Comparison of ENCODE assay signal across 14 cellular contexts in genomic region chr2:241188386-241189092, GRCh38. TPM values are rescaled to one million over a fixed set of nuclear protein-coding genes. Genes with fewer than 3 reads are reported as not detected.
DNase-seq lines count a peak whose midpoint lies in the region; ATAC-seq, FAIRE-seq and TF ChIP-seq lines count a peak whose summit lies in the region.
"Had no signal": no experiment of that assay in that cellular context is flagged by ENCODE, and none has a peak within 500 bp of the region (broad histone marks: within the 10 kb centered on the region; RNA-seq: fewer than 3 reads in every experiment).

ANO7 (plus strand) TSS chr2:241188677; CDS start chr2:241190064, 1,387 bp downstream.

- no peak for TF ChIP-seq CTCF in A549 (IDR thresholded peaks at IDR 0.05)
- TF ChIP-seq CTCF in GM23338 (conservative IDR thresholded peaks at IDR 0.05; ENCODE audit: low read depth in 2 of 2): no peak
- TF ChIP-seq CTCF in Panc1 (IDR thresholded peaks at IDR 0.05): no peak
- no peak for TF ChIP-seq CTCF in HepG2 (CRISPR knock-in tag; IDR thresholded peaks at IDR 0.05)

- no peaks in the 10 kb centered on the region for H3K9me2 ChIP-seq in GM23338 (ENCODE audit: insufficient read depth)

- H3K4me3 Mint-ChIP-seq in GM23338: no peak within 1 kb of the TSS; the same call in 2 of the 3 replicates

- no peaks in the 10 kb centered on the region for H3F3A ChIP-seq in GM23338 (replicated peaks; ENCODE audit: low read depth)

- WGBS in A549 (ENCODE audit: missing lambda C conversion rate): 55% methylated on average over 10 of the region's 21 CpGs
- WGBS in HepG2 (ENCODE audit: low lambda C conversion rate): 22% methylated on average over 4 of the region's 21 CpGs

- DNase-seq in A549 (ENCODE audit: low read depth in 1 of 2, low spot score in 1 of 2) (peak in 1 of 2 experiments; percentile 26), GM23338 (ENCODE audit: low spot score) (no peak), Panc1 (ENCODE audit: low read depth, low spot score) (no peak), HepG2 (ENCODE audit: low spot score) (no peak), KBM-7 (no peak)
- DNase-seq: effector memory CD4-positive, alpha-beta T cell; EL; NCI-H2227 treated with DMSO at 0.1 percent for 48 hours; SHP77 treated with DMSO at 0.1 percent for 48 hours had no signal

- peaks cover 6% of the 10 kb centered on the region; the same call in 1 of the 3 replicates for H3K4me1 ChIP-seq in A549
- no peaks in the 10 kb centered on the region for H3K4me1 ChIP-seq in GM23338 (ENCODE audit: insufficient read depth)
- no peaks in the 10 kb centered on the region; the same call in 1 of the 2 replicates for H3K4me1 ChIP-seq in Panc1 (ENCODE audit: control insufficient read depth, insufficient read depth, low read length)
- H3K4me1 ChIP-seq in HepG2 (ENCODE audit: insufficient read depth, low read length): peaks cover 23% of the 10 kb centered on the region

- TF ChIP-seq RAD21 in A549 (conservative IDR thresholded peaks at IDR 0.05 in 1 of 2, IDR thresholded peaks at IDR 0.05 in 1 of 2) (no peak), HepG2 (CRISPR knock-in tag; IDR thresholded peaks at IDR 0.05) (no peak)

- ATAC-seq in A549 (peak; percentile 18 to 53; a peak in 3 of 6 replicates), GM23338 (peak; percentile 35), Panc1 (peak; percentile 46), HepG2 (no peak; the same call in 2 of the 3 replicates), HG02840 (IDR thresholded peaks at IDR 0.05; ENCODE audit: low FRiP score, unreplicated experiment) (no peak), HG02798 (IDR thresholded peaks at IDR 0.05; ENCODE audit: poor library complexity, unreplicated experiment) (no peak), HG03095 (IDR thresholded peaks at IDR 0.05; ENCODE audit: unreplicated experiment) (no peak)

- FAIRE-seq in A549 (lab: Jason Lieb, UNC) (no peak), HepG2 (lab: Jason Lieb, UNC) (no peak)
- FAIRE-seq: frontal cortex, GM19239 had no signal

- TF ChIP-seq EP300 in A549 (IDR thresholded peaks at IDR 0.05): no peak
- no peak for TF ChIP-seq EP300 in HepG2 (IDR thresholded peaks at IDR 0.05; ENCODE audit: low read depth in 2 of 2, low read length in 2 of 2)
- TF ChIP-seq EP300 in HepG2 (CRISPR knock-in tag; IDR thresholded peaks at IDR 0.05; ENCODE audit: borderline replicate concordance): no peak

- H3K36me3 ChIP-seq in GM23338 (ENCODE audit: insufficient read depth): no peaks in the 10 kb centered on the region
- no peaks in the 10 kb centered on the region for H3K36me3 ChIP-seq in Panc1 (ENCODE audit: control insufficient read depth, insufficient read depth, low read length)
- H3K36me3 ChIP-seq in HepG2 (replicated peaks in 1 of 2; ENCODE audit: control insufficient read depth in 1 of 2, insufficient read depth in 2 of 2, low read length in 2 of 2): no peaks in the 10 kb centered on the region

- H3K79me2 ChIP-seq in GM23338 (replicated peaks; ENCODE audit: insufficient read depth): no peaks in the 10 kb centered on the region
- H3K79me2 ChIP-seq in HepG2 (ENCODE audit: insufficient read depth, low read length): no peaks in the 10 kb centered on the region

- H3K4me2 ChIP-seq in A549 (no peak within 1 kb of the TSS), GM23338 (no peak within 1 kb of the TSS), HepG2 (ENCODE audit: low read depth, low read length) (peak within 1 kb of the TSS; percentile 45; the same call in 1 of the 2 replicates)

- no peak within 1 kb of the TSS for H3K27ac Mint-ChIP-seq in GM23338

- in situ Hi-C loops in Panc1 (cut with HindIII; ENCODE audit: low pct_unique_long_range_greater_than_20kb, low sequenced_read_pairs): no loop called here
- in situ Hi-C loops in HepG2 (cut with HindIII; ENCODE audit: extremely low pct_ligation_motif_present, low pct_unique_long_range_greater_than_20kb): no loop called here
- in situ Hi-C loops in KBM-7 (cut with MboI; ENCODE audit: low pct_unique_long_range_greater_than_20kb, low sequenced_read_pairs): no loop called here

- POLR2A ChIA-PET in A549 (lab: Yijun Ruan, JAX): no interaction called here
- POLR2A ChIA-PET in Panc1 (lab: Charles Lee): no interaction called here
- POLR2A ChIA-PET in HepG2 (lab: Yijun Ruan, JAX): no interaction called here

- H3K9me3 ChIP-seq in A549: no peaks in the 10 kb centered on the region
- H3K9me3 ChIP-seq in Panc1 (ENCODE audit: control insufficient read depth, insufficient read depth, low read depth, low read length): no peaks in the 10 kb centered on the region
- no peaks in the 10 kb centered on the region for H3K9me3 ChIP-seq in HepG2 (ENCODE audit: low read length)

- BruUV-seq in Panc1 (replicated peaks; lab: Mats Ljungman, UMichigan) (no TSS peak), HepG2 (replicated peaks; lab: Mats Ljungman, UMichigan) (no TSS peak)

- peaks cover 3% of the 10 kb centered on the region for H3K4me1 Mint-ChIP-seq in GM23338

- no peak for TF ChIP-seq POLR2A in A549 (IDR thresholded peaks at IDR 0.05; ENCODE audit: low read length)
- TF ChIP-seq POLR2A in HepG2 (IDR thresholded peaks at IDR 0.05; ENCODE audit: insufficient read depth in 1 of 2, low read depth in 2 of 2, low read length in 2 of 2): no peak

- H4K20me1 ChIP-seq in GM23338 (replicated peaks; ENCODE audit: insufficient read depth) (no peaks in the 10 kb centered on the region), HepG2 (ENCODE audit: insufficient read depth, low read length) (no peaks in the 10 kb centered on the region)

- H3K36me3 Mint-ChIP-seq in GM23338 (ENCODE audit: low read depth): no peaks in the 10 kb centered on the region

- intact Hi-C loops in Panc1 (cut with micrococcal nuclease; ENCODE audit: unreplicated experiment) (no loop called here), HepG2 (cut with micrococcal nuclease; ENCODE audit: unreplicated experiment) (no loop called here)

- H2AFZ ChIP-seq in GM23338 (peak within 1 kb of the TSS; percentile 47; the same call in 1 of the 2 replicates), HepG2 (ENCODE audit: low read length) (no peak within 1 kb of the TSS)

- H3K9ac ChIP-seq in HepG2 (ENCODE audit: insufficient read depth, low read depth, low read length): no peak within 1 kb of the TSS

- CTCF ChIA-PET in A549 (lab: Yijun Ruan, JAX): no interaction called here
- CTCF ChIA-PET in Panc1 (lab: Charles Lee): no interaction called here
- CTCF ChIA-PET in HepG2 (lab: Yijun Ruan, JAX; ENCODE audit: low intra/inter-chr PET ratio, low total read pairs): no interaction called here

- peaks cover 5% of the 10 kb centered on the region for H3K27me3 Mint-ChIP-seq in GM23338 (ENCODE audit: insufficient read depth, low read depth, poor library complexity)

- H3K27me3 ChIP-seq in GM23338 (ENCODE audit: insufficient read depth) (no peaks in the 10 kb centered on the region), Panc1 (ENCODE audit: control insufficient read depth, insufficient read depth, low read length) (no peaks in the 10 kb centered on the region), HepG2 (ENCODE audit: control insufficient read depth in 1 of 2, insufficient read depth in 2 of 2, low read length in 2 of 2) (peaks cover 8 to 45% of the 10 kb centered on the region in 2 experiments)

- H3K9me3 Mint-ChIP-seq in GM23338: no peaks in the 10 kb centered on the region

- no peak within 1 kb of the TSS for H3K27ac ChIP-seq in A549
- H3K27ac ChIP-seq in GM23338 (ENCODE audit: low read depth): no peak within 1 kb of the TSS
- no peak within 1 kb of the TSS for H3K27ac ChIP-seq in Panc1 (ENCODE audit: low read length)
- H3K27ac ChIP-seq in HepG2 (ENCODE audit: extremely low read length, insufficient read depth, low read length): no peak within 1 kb of the TSS

- no peak within 1 kb of the TSS for H3K4me3 ChIP-seq in A549
- no peak within 1 kb of the TSS for H3K4me3 ChIP-seq in GM23338
- no peak within 1 kb of the TSS for H3K4me3 ChIP-seq in Panc1 (ENCODE audit: low read depth in 2 of 2, low read length in 2 of 2)
- peak within 1 kb of the TSS in 1 of 3 experiments; percentile 34; a peak in 1 of 6 replicates for H3K4me3 ChIP-seq in HepG2 (replicated peaks in 1 of 3; ENCODE audit: insufficient read depth in 1 of 3, low read depth in 2 of 3, low read length in 3 of 3)

TF ChIP-seq in A549, 52 proteins besides CTCF, POLR2A, EP300 and RAD21 (continues in another document):
- TF ChIP-seq RARB (CRISPR knock-in tag; IDR thresholded peaks at IDR 0.05): no peak

TF ChIP-seq in HepG2, 621 proteins besides CTCF, POLR2A, EP300 and RAD21 (continues in another document):
- peak; percentile 70; the same call in 1 of the 2 replicates for TF ChIP-seq HNRNPL (IDR thresholded peaks at IDR 0.05; ENCODE audit: low read depth, low read length)

RNA-seq across cellular contexts. Expression of gene ANO7, which starts in this region (rescaled TPM):
- polyA plus RNA-seq in A549 (2011; rRNA removed) (0.92 and 1.3 TPM in 2 replicates), A549 (2017; fragmentation: RNase III; extraction: RNeasy Plus Mini Kit Qiagen cat#74134 plus additional on column Dnase treatment) (2.0 to 3.0 TPM (median 2.7 TPM) in 3 replicates), GM23338 (2016; fragmentation: Nextera tagmentation; extraction: Ambion mirVana) (3.6 and 4.0 TPM in 2 replicates), HepG2 (2011; rRNA removed) (4.1 and 4.9 TPM in 2 replicates)
- polyA plus RNA-seq in A549 (2012; cell fraction: cytosol; rRNA removed): 2.1 and 3.1 TPM in 2 replicates
- polyA plus RNA-seq in A549 (2012; cell fraction: nucleus; rRNA removed): 3.7 and 4.2 TPM in 2 replicates
- polyA minus RNA-seq in A549 (2011; rRNA and poly(A)+ RNA removed): 1.9 and 2.8 TPM in 2 replicates
- total RNA-seq in GM23338 (2014; rRNA removed; shearing (Covaris generic)): 3.3 and 5.1 TPM in 2 replicates
- total RNA-seq in Panc1 (2021; ENCODE audit: unreplicated experiment) (6.9 TPM), HepG2 (2016; rRNA removed; fragmentation: Illumina TruSeq; extraction: Trizol) (3.7 and 4.9 TPM in 2 replicates)
- polyA plus RNA-seq in Panc1 (2012; ENCODE audit: insufficient read length): 7.3 TPM
- 1.7 and 1.9 TPM in 2 replicates for total RNA-seq in HepG2 (2016; cell fraction: cytosol; rRNA removed; fragmentation: Illumina TruSeq; extraction: Trizol; ENCODE audit: low read depth)
- total RNA-seq in HepG2 (2016; cell fraction: insoluble cytoplasmic fraction; rRNA removed; fragmentation: Illumina TruSeq; extraction: Trizol): 2.9 and 5.5 TPM in 2 replicates
- 3.2 and 4.1 TPM in 2 replicates for total RNA-seq in HepG2 (2016; cell fraction: membrane; rRNA removed; fragmentation: Illumina TruSeq; extraction: Trizol)
- total RNA-seq in HepG2 (2016; cell fraction: nucleus; rRNA removed; fragmentation: Illumina TruSeq; extraction: Trizol): 4.7 and 5.1 TPM in 2 replicates
- 2.9 and 3.9 TPM in 2 replicates for polyA plus RNA-seq in HepG2 (2011; cell fraction: cytosol; rRNA removed)
- polyA plus RNA-seq in HepG2 (2011; cell fraction: nucleus; rRNA removed): 29.8 and 33.6 TPM in 2 replicates
- 8.8 and 10.8 TPM in 2 replicates for polyA plus RNA-seq in HepG2 (2012)
- polyA plus RNA-seq in HepG2 (2016; cell fraction: cytosol; fragmentation: Illumina TruSeq; extraction: Trizol; ENCODE audit: low read depth): 3.3 and 3.8 TPM in 2 replicates
- 7.5 and 11.5 TPM in 2 replicates for polyA plus RNA-seq in HepG2 (2016; cell fraction: insoluble cytoplasmic fraction; fragmentation: Illumina TruSeq; extraction: Trizol; ENCODE audit: low read depth)
- polyA plus RNA-seq in HepG2 (2016; cell fraction: membrane; fragmentation: Illumina TruSeq; extraction: Trizol; ENCODE audit: low read depth): 7.5 and 8.6 TPM in 2 replicates
- polyA plus RNA-seq in HepG2 (2016; cell fraction: nucleus; fragmentation: Illumina TruSeq; extraction: Trizol; ENCODE audit: insufficient read depth, low read depth): 14.9 and 15.8 TPM in 2 replicates
- polyA minus RNA-seq in HepG2 (2011; rRNA and poly(A)+ RNA removed; ENCODE audit: low replicate concordance): 1.1 and 16.7 TPM in 2 replicates
- 5.1 and 8.4 TPM in 2 replicates for polyA minus RNA-seq in HepG2 (2011; cell fraction: cytosol; rRNA and poly(A)+ RNA removed)
- polyA minus RNA-seq in HepG2 (2011; cell fraction: nucleus; rRNA and poly(A)+ RNA removed): 13.8 and 18.4 TPM in 2 replicates

Comparison
In these comparisons a context has a peak if more than half of its experiments do, and no peak if none do; other contexts are left out.
1. ATAC-seq: peak in A549 (2 of 2), GM23338 (single experiment) and Panc1 (single experiment); none in HepG2 (single experiment), HG02840 (single experiment), HG02798 (single experiment) and HG03095 (single experiment).